18 cellular contexts compared by ENCODE assay signal in genomic region chr17:76718516-76718915, GRCh38. TPM values are rescaled to one million over a fixed set of nuclear protein-coding genes. Genes with fewer than 3 reads are reported as not detected.
DNase-seq lines count a peak whose midpoint lies in the region; ATAC-seq and TF ChIP-seq lines count a peak whose summit lies in the region.
"Had no signal": no experiment of that assay in that cellular context is flagged by ENCODE, and none has a peak within 500 bp of the region (broad histone marks: within the 10 kb centered on the region; RNA-seq: fewer than 3 reads in every experiment).

No MANE protein-coding gene starts in this region.

- H3K36me3 Mint-ChIP-seq in natural killer cell = peaks cover 26% of the 10 kb centered on the region

- intact Hi-C loops in Right ventricle myocardium superior (cut with DNase I) (loop anchor here (5.0 kb wide), 1 partner anchor 36 kb away; no protein-coding TSS in a partner anchor), cardiac septum (cut with DNase I) (loop anchor here (5.0 kb wide), 4 partner anchors 36 to 191 kb away; partner anchors contain the start of gene PRCD), natural killer cell (cut with micrococcal nuclease) (loop anchor here (5.0 kb wide), 2 partner anchors 36 to 161 kb away; no protein-coding TSS in a partner anchor)

- no peaks in the 10 kb centered on the region for H3K9me3 Mint-ChIP-seq in natural killer cell

- peaks cover 38 to 45% of the 10 kb centered on the region in 2 donors for H3K4me1 Mint-ChIP-seq in natural killer cell

- H3K27me3 Mint-ChIP-seq in natural killer cell (ENCODE audit: low read depth in 2 of 2) = no peaks in the 10 kb centered on the region

- POLR2A ChIA-PET in RWPE1 (lab: Yijun Ruan, JAX; ENCODE audit: low non-redundant PET) = no interaction called here

- CTCF ChIA-PET in RWPE1 (lab: Yijun Ruan, JAX) = interaction anchor here (0.7 kb wide), 1 partner anchor 89 kb away, joined by 6 read pairs; no protein-coding TSS in a partner anchor

- peak overlapping the region in 1 of 2 donors; percentile 99 for H3K27ac Mint-ChIP-seq in natural killer cell

- TF ChIP-seq CTCF in RWPE1 (conservative IDR thresholded peaks at IDR 0.05; ENCODE audit: low read depth) = no peak
- TF ChIP-seq CTCF in natural killer cell (IDR thresholded peaks at IDR 0.05) = no peak

- ATAC-seq in Right ventricle myocardium superior (ENCODE audit: poor library complexity) (no peak), natural killer cell (no peak)
- ATAC-seq: A549, HCT116 had no signal

- H3K27ac ChIP-seq in RWPE1 = peak overlapping the region; percentile 68
- H3K27ac ChIP-seq: A549, C4-2B had no signal

- DNase-seq in Right ventricle myocardium superior (peak; percentile 36), cardiac septum (ENCODE audit: low spot score) (no peak), RWPE1 (ENCODE audit: low spot score) (no peak), natural killer cell (no peak), ecto neural progenitor cell (ENCODE audit: low spot score) (no peak), T-helper 9 cell (no peak), Kasumi-1 (lab: John Stamatoyannopoulos, UW) (no peak), iPS-NIHi7 (ENCODE audit: extremely low spot score) (no peak)
- DNase-seq: Calu3, NCI-H1417 treated with DMSO at 0.1 percent for 48 hours, NCI-H2029, NCI-H2171, NCI-H446, NCI-H69, SIG-M5 had no signal

- H3K4me3 Mint-ChIP-seq in natural killer cell = peak overlapping the region; percentile 40

RNA-seq across cellular contexts. Expression of gene MXRA7, which starts 7.8 kb away (rescaled TPM):
- total RNA-seq in Right ventricle myocardium superior (336 TPM), cardiac septum (666 TPM), natural killer cell (10 to 100 TPM; 31.6 to 47.6 (median 46.5) TPM)

RNA-seq across cellular contexts. Expression of gene JMJD6, which starts 7.9 kb away (rescaled TPM):
- total RNA-seq in Right ventricle myocardium superior (63.1 TPM), cardiac septum (60.7 TPM), natural killer cell (100 to 1,000 TPM; 169 to 257 (median 195) TPM)

RNA-seq across cellular contexts. Expression of gene METTL23, which starts 8.1 kb away (rescaled TPM):
- 19.0 TPM for total RNA-seq in Right ventricle myocardium superior
- total RNA-seq in cardiac septum = 21.4 TPM
- total RNA-seq in natural killer cell = 10 to 100 TPM; 31.9 to 57.7 (median 34.2) TPM

RNA-seq across cellular contexts. Expression of gene SRSF2, which starts 18.6 kb away (rescaled TPM):
- total RNA-seq in Right ventricle myocardium superior = 61.2 TPM
- total RNA-seq in cardiac septum = 98.0 TPM
- total RNA-seq in natural killer cell = 100 to 1,000 TPM; 402 to 548 (median 503) TPM

RNA-seq across cellular contexts. Expression of gene MFSD11, which starts 19.4 kb away (rescaled TPM):
- total RNA-seq in Right ventricle myocardium superior (23.3 TPM), cardiac septum (27.0 TPM), natural killer cell (10 to 100 TPM; 32.7 to 44.0 (median 33.9) TPM)
